8 cellular contexts compared by ENCODE assay signal in the genomic region with DNA sequence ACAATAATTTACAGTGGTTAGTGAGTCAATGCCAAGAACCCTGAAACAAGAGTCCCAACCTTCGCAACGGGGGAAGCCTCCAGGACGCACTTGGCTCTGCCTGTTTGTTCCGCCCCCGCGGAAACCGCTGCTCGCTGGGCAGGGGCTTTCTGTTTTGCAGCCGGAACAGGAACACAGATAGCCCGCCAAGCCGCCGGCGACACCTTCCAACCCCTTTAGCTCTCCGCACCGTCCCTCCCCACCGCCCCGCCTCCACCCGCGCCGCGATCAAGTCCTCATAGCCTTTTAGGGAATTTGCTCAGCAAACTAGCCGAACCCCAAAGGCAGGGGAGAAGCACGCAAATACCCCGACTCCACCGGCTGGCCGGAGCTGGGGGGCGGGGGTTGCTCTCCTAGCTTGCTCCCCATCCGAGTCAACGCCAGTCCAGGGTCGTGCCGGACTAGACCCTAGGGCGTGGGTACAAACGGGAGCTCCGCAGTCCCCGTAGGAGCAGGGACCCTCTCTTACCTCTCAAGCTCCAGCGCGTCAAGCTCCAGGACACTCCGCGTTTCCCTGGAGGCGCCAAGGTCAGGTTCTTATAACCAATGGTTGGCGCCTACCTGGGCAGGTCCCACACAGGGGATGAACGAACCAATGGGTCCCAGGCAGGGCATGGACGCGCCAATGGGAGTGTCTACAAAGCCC. TPM values are rescaled to one million over a fixed set of nuclear protein-coding genes. Genes with fewer than 3 reads are reported as not detected.
DNase-seq lines count a peak whose midpoint lies in the region; ATAC-seq and TF ChIP-seq lines count a peak whose summit lies in the region.

A gene with protein sequence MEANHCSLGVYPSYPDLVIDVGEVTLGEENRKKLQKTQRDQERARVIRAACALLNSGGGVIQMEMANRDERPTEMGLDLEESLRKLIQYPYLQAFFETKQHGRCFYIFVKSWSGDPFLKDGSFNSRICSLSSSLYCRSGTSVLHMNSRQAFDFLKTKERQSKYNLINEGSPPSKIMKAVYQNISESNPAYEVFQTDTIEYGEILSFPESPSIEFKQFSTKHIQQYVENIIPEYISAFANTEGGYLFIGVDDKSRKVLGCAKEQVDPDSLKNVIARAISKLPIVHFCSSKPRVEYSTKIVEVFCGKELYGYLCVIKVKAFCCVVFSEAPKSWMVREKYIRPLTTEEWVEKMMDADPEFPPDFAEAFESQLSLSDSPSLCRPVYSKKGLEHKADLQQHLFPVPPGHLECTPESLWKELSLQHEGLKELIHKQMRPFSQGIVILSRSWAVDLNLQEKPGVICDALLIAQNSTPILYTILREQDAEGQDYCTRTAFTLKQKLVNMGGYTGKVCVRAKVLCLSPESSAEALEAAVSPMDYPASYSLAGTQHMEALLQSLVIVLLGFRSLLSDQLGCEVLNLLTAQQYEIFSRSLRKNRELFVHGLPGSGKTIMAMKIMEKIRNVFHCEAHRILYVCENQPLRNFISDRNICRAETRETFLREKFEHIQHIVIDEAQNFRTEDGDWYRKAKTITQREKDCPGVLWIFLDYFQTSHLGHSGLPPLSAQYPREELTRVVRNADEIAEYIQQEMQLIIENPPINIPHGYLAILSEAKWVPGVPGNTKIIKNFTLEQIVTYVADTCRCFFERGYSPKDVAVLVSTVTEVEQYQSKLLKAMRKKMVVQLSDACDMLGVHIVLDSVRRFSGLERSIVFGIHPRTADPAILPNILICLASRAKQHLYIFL (minus strand): TSS at position 553 of the 685 bp plus-strand sequence. CDS start 3,086 bp downstream, outside the sequence.

- H3K36me3 ChIP-seq in spleen, result peaks cover 0 to 23% (median 2%) of the 10 kb centered on the region in 6 donors

- H3K4me3 Mint-ChIP-seq in Calu3 (ENCODE audit: low read depth, unreplicated experiment) (peak within 1 kb of the TSS; percentile 74), T-helper 17 cell (peak within 1 kb of the TSS; percentile 85)

- BruUV-seq in Calu3 (replicated peaks; lab: Mats Ljungman, UMichigan), result no TSS peak

- peaks cover 6 to 32% (median 25%) of the 10 kb centered on the region in 6 donors for H3K4me1 ChIP-seq in spleen

- no peaks in the 10 kb centered on the region for H3K9me3 Mint-ChIP-seq in Calu3 (ENCODE audit: low read depth, unreplicated experiment)

- intact Hi-C loops in Calu3 (cut with micrococcal nuclease; ENCODE audit: unreplicated experiment) (loop anchor here (1.0 to 5.0 kb wide), 2 partner anchors 75 to 84 kb away; a partner anchor contains a TSS), spleen (cut with DNase I; ENCODE audit: low total_unique reads) (no loop called here)

- TF ChIP-seq CTCF in Calu3 (IDR thresholded peaks at IDR 0.05; ENCODE audit: unreplicated experiment), result no peak
- no peak for TF ChIP-seq CTCF in spleen (IDR thresholded peaks at IDR 0.05 in 8 of 11, conservative IDR thresholded peaks at IDR 0.05 in 3 of 11)

- CTCF ChIA-PET in Calu3 (lab: Charles Lee), result interaction anchor here (1.0 to 1.3 kb wide), 3 partner anchors 15 to 75 kb away, joined by 3 to 6 read pairs (median 4); a partner anchor contains a TSS

- H3K27me3 Mint-ChIP-seq in Calu3 (ENCODE audit: unreplicated experiment) (no peaks in the 10 kb centered on the region), T-helper 17 cell (no peaks in the 10 kb centered on the region)

- H3K27ac Mint-ChIP-seq in Calu3 (ENCODE audit: unreplicated experiment) (peak within 1 kb of the TSS; percentile 77), T-helper 17 cell (peak within 1 kb of the TSS; percentile 74)

- peaks cover 0 to 8% (median 0%) of the 10 kb centered on the region in 7 donors for H3K27me3 ChIP-seq in spleen (replicated peaks in 1 of 7)

- H3K27ac ChIP-seq in spleen, result peak within 1 kb of the TSS; percentile 61 to 90 (median 86)

- DNase-seq in Calu3 (peak; percentile 79), HuH-7 (ENCODE audit: low spot score) (peak; percentile 35), T-helper 17 cell (peak; percentile 61 to 69 (median 63)), amniotic epithelial cell (ENCODE audit: low read depth) (peak; percentile 66), spleen (peak; percentile 96), NCI-H2081 (lab: John Stamatoyannopoulos, UW) (no peak)

- no peaks in the 10 kb centered on the region for H3K9me3 ChIP-seq in T-helper 17 cell (ENCODE audit: control insufficient read depth, low read length, poor library complexity, severe bottlenecking)
- no peaks in the 10 kb centered on the region for H3K9me3 ChIP-seq in iPS-18c (ENCODE audit: control insufficient read depth, insufficient read depth, low read length)
- H3K9me3 ChIP-seq in spleen, result no peaks in the 10 kb centered on the region

- H3K36me3 Mint-ChIP-seq in Calu3 (ENCODE audit: insufficient read depth, unreplicated experiment), result peaks cover 15% of the 10 kb centered on the region
- peaks cover 4% of the 10 kb centered on the region for H3K36me3 Mint-ChIP-seq in T-helper 17 cell (ENCODE audit: low read depth)

- peak within 1 kb of the TSS; percentile 69 for H3K4me3 ChIP-seq in iPS-18c (ENCODE audit: insufficient read depth, low read depth, low read length)
- peak within 1 kb of the TSS; percentile 37 to 76 (median 64) for H3K4me3 ChIP-seq in spleen

- 0 to 4% (median 2%) methylated on average over 37 to 44 of the region's 44 CpGs for WGBS in spleen, 5 donors

- peaks cover 9% of the 10 kb centered on the region for H3K4me1 Mint-ChIP-seq in Calu3 (ENCODE audit: low read depth, unreplicated experiment)
- H3K4me1 Mint-ChIP-seq in T-helper 17 cell, result peaks cover 3% of the 10 kb centered on the region

- TF ChIP-seq POLR2A in spleen (IDR thresholded peaks at IDR 0.05), result peak in 1 of 3 donors; percentile 40

- ATAC-seq in GM21447 (IDR thresholded peaks at IDR 0.05; ENCODE audit: unreplicated experiment), result peak; percentile 73
- ATAC-seq in T-helper 17 cell, result peak; percentile 97

RNA-seq across cellular contexts. Expression of the gene that starts here (rescaled TPM):
- 44.4 and 46.2 TPM in 2 replicates for total RNA-seq in Calu3 (2022)
- total RNA-seq in T-helper 17 cell, result 10 to 100 TPM; 28.1 to 36.5 TPM
- total RNA-seq in spleen, result 10 to 100 TPM; 24.7 to 38.1 (median 33.0) TPM
- polyA plus RNA-seq in spleen, result 1 to 10 TPM; 1.9 to 6.0 (median 5.5) TPM

Comparison
In these comparisons a context has a peak if more than half of its experiments do, and no peak if none do; other contexts are left out.
1. DNase-seq: peak in Calu3 (single experiment), HuH-7 (single experiment), T-helper 17 cell (3 of 3), amniotic epithelial cell (single experiment) and spleen (single experiment); none in NCI-H2081 (0 of 2).